ENCODE assay signal across 1 cellular context in genomic region chr10:34203966-34204630, GRCh38.
TF ChIP-seq lines count a peak whose summit lies in the region.

No MANE protein-coding gene starts in this region.

TF ChIP-seq in HepG2, 621 proteins besides CTCF, POLR2A, EP300 and RAD21 (continued from another document and continues in another):
- TF ChIP-seq CEBPZ (IDR thresholded peaks at IDR 0.05; ENCODE audit: low read length) (no peak), SALL1 (CRISPR knock-in tag; IDR thresholded peaks at IDR 0.05) (0 out of 2 replicates have a peak, but pooled peaks have one; percentile 24), ZGPAT (CRISPR knock-in tag; IDR thresholded peaks at IDR 0.05) (no peak), TRIM22 (IDR thresholded peaks at IDR 0.05) (no peak), ZNF24 (IDR thresholded peaks at IDR 0.05) (peak; percentile 81), ZZZ3 (CRISPR knock-in tag; IDR thresholded peaks at IDR 0.05; ENCODE audit: borderline replicate concordance) (no peak), ZNF383 (CRISPR knock-in tag; IDR thresholded peaks at IDR 0.05; ENCODE audit: borderline replicate concordance) (no peak), SUZ12 (IDR thresholded peaks at IDR 0.05; ENCODE audit: low read depth, low read length) (no peak), FOSL1 (CRISPR knock-in tag; IDR thresholded peaks at IDR 0.05; ENCODE audit: borderline replicate concordance) (no peak), MIXL1 (CRISPR knock-in tag; IDR thresholded peaks at IDR 0.05) (0 out of 2 replicates have a peak, but pooled peaks have one; percentile 21), SMYD3 (CRISPR knock-in tag; IDR thresholded peaks at IDR 0.05) (no peak), NR2F6 (IDR thresholded peaks at IDR 0.05) (peak; percentile 35; the same call in 1 of the 2 replicates), NR2F6 (CRISPR knock-in tag; IDR thresholded peaks at IDR 0.05) (no peak), NFATC3 (CRISPR knock-in tag; IDR thresholded peaks at IDR 0.05) (no peak), ZNF713 (CRISPR knock-in tag; IDR thresholded peaks at IDR 0.05) (no peak), TBX2 (CRISPR knock-in tag; IDR thresholded peaks at IDR 0.05; ENCODE audit: borderline replicate concordance) (peak; percentile 61; the same call in 1 of the 2 replicates), ZHX1 (CRISPR knock-in tag; IDR thresholded peaks at IDR 0.05; ENCODE audit: low read depth) (no peak), CREM (IDR thresholded peaks at IDR 0.05) (peak; percentile 47; the same call in 1 of the 2 replicates), CREM (CRISPR knock-in tag; IDR thresholded peaks at IDR 0.05) (no peak), ZNF12 (CRISPR knock-in tag; IDR thresholded peaks at IDR 0.05) (no peak), ZNF609 (CRISPR knock-in tag; IDR thresholded peaks at IDR 0.05; ENCODE audit: borderline replicate concordance) (0 out of 2 replicates have a peak, but pooled peaks have one; percentile 44), NBN (conservative IDR thresholded peaks at IDR 0.05) (no peak), JUND (CRISPR knock-in tag; IDR thresholded peaks at IDR 0.05) (no peak), U2AF1 (optimal IDR thresholded peaks at IDR 0.05; ENCODE audit: low read depth, low read length) (no peak), CEBPG (CRISPR knock-in tag; IDR thresholded peaks at IDR 0.05) (no peak), REST (IDR thresholded peaks at IDR 0.05; ENCODE audit: borderline replicate concordance in 1 of 2, low read depth in 1 of 2, low read length in 2 of 2) (no peak), SOX6 (IDR thresholded peaks at IDR 0.05) (no peak), SOX6 (CRISPR knock-in tag; IDR thresholded peaks at IDR 0.05) (peak; percentile 41), PAXIP1 (CRISPR knock-in tag; conservative IDR thresholded peaks at IDR 0.05) (peak; percentile 59), ZNF850 (CRISPR knock-in tag; conservative IDR thresholded peaks at IDR 0.05) (no peak), RARA (CRISPR knock-in tag; IDR thresholded peaks at IDR 0.05) (peak; percentile 86), ZNF513 (CRISPR knock-in tag; conservative IDR thresholded peaks at IDR 0.05) (no peak), RXRB (CRISPR knock-in tag; IDR thresholded peaks at IDR 0.05; ENCODE audit: borderline replicate concordance) (peak; percentile 57; the same call in 1 of the 2 replicates), ZNF414 (CRISPR knock-in tag; IDR thresholded peaks at IDR 0.05) (no peak), ZFP90 (CRISPR knock-in tag; IDR thresholded peaks at IDR 0.05; ENCODE audit: borderline replicate concordance) (no peak)
